In genomic region chr2:240683980-240684728, GRCh38 we compare ENCODE assay signal across 13 cellular contexts. TPM values are rescaled to one million over a fixed set of nuclear protein-coding genes. Genes with fewer than 3 reads are reported as not detected.
DNase-seq lines count a peak whose midpoint lies in the region; ATAC-seq, FAIRE-seq and TF ChIP-seq lines count a peak whose summit lies in the region.
"Not testable (repeated sequence)": the region's sequence is repeated elsewhere in the genome, so short reads cannot be mapped to it uniquely, and the experiment has no call there.
"Had no signal": no experiment of that assay in that cellular context is flagged by ENCODE, and none has a peak within 500 bp of the region (broad histone marks: within the 10 kb centered on the region; RNA-seq: fewer than 3 reads in every experiment).

No MANE protein-coding gene starts in this region.

- not testable (repeated sequence) for H3K36me3 Mint-ChIP-seq in CD4-positive, alpha-beta memory T cell; activated CD4-positive, alpha-beta T cell treated with anti-CD3 and anti-CD28 coated beads, Interleukin-2, amount 10 ng/mL, durations not matched to agents 24 days and 14 days (ENCODE audit: low read depth); activated T-helper 2 cell treated with anti-CD3 and anti-CD28 coated beads, Interferon-gamma antibody, Interleukin-2, Interleukin-4, amounts not matched to agents 10 μg/mL and 5 μg/mL and 100 μg/mL, durations not matched to agents 14 hours and 24 hours and 36 hours (ENCODE audit: low read depth); naive thymus-derived CD8-positive, alpha-beta T cell; stimulated activated memory B cell treated with anti-CD40 and anti-IgM and Interleukin-4, amounts not matched to agents 10 μg/mL and 1 μg/mL and 100 μg/mL, for 72 hours

- not testable (repeated sequence) for H3K27me3 ChIP-seq in CD4-positive, alpha-beta memory T cell (ENCODE audit: insufficient read depth, low read length); H7 (ENCODE audit: control insufficient read depth, insufficient read depth, low read length); colonic mucosa

- H3K4me1 Mint-ChIP-seq in CD4-positive, alpha-beta memory T cell; activated CD4-positive, alpha-beta T cell treated with anti-CD3 and anti-CD28 coated beads, Interleukin-2, amount 10 ng/mL, durations not matched to agents 24 days and 14 days; activated T-helper 2 cell treated with anti-CD3 and anti-CD28 coated beads, Interferon-gamma antibody, Interleukin-2, Interleukin-4, amounts not matched to agents 10 μg/mL and 5 μg/mL and 100 μg/mL, durations not matched to agents 14 hours and 24 hours and 36 hours (ENCODE audit: low read depth); stimulated activated memory B cell treated with anti-CD40 and anti-IgM and Interleukin-4, amounts not matched to agents 10 μg/mL and 1 μg/mL and 100 μg/mL, for 72 hours: not testable (repeated sequence)
- peaks cover 0 to 15% (median 9%) of the 10 kb centered on the region in 4 donors for H3K4me1 Mint-ChIP-seq in naive thymus-derived CD8-positive, alpha-beta T cell

- intact Hi-C loops in CD4-positive, alpha-beta memory T cell (cut with micrococcal nuclease); activated CD4-positive, alpha-beta T cell treated with anti-CD3 and anti-CD28 coated beads, Interleukin-2, amount 10 ng/mL, durations not matched to agents 24 days and 14 days (cut with micrococcal nuclease); activated T-helper 2 cell treated with anti-CD3 and anti-CD28 coated beads, Interferon-gamma antibody, Interleukin-2, Interleukin-4, amounts not matched to agents 10 μg/mL and 5 μg/mL and 100 μg/mL, durations not matched to agents 14 hours and 24 hours and 36 hours (cut with micrococcal nuclease); colonic mucosa (cut with DNase I); kidney (cut with DNase I): not testable (repeated sequence)

- CTCF ChIA-PET in CD4-positive, alpha-beta memory T cell (lab: Charles Lee; ENCODE audit: partially characterized antibody): interaction anchor here (0.5 kb wide), 1 partner anchor 115 kb away, joined by 3 read pairs; no protein-coding TSS in a partner anchor

- POLR2A ChIA-PET in CD4-positive, alpha-beta memory T cell (lab: Charles Lee; ENCODE audit: partially characterized antibody); naive thymus-derived CD8-positive, alpha-beta T cell (lab: Charles Lee): not testable (repeated sequence)

- not testable (repeated sequence) for DNase-seq in CD4-positive, alpha-beta memory T cell; activated T-helper 2 cell treated with anti-CD3 and anti-CD28 coated beads, Interferon-gamma antibody, Interleukin-2, Interleukin-4, amounts not matched to agents 10 μg/mL and 5 μg/mL and 100 μg/mL, durations not matched to agents 14 hours and 24 hours and 36 hours (ENCODE audit: low spot score); naive thymus-derived CD8-positive, alpha-beta T cell
- DNase-seq in H7 (peak; percentile 28), colonic mucosa (peak; percentile 45), kidney (peak; percentile 38)
- DNase-seq in activated CD4-positive, alpha-beta T cell treated with anti-CD3 and anti-CD28 coated beads, Interleukin-2, amount 10 ng/mL, durations not matched to agents 24 days and 14 days: peak; percentile 51

- H3K36me3 ChIP-seq in CD4-positive, alpha-beta memory T cell (ENCODE audit: insufficient read depth, low read length); H7 (replicated peaks; ENCODE audit: control insufficient read depth, insufficient read depth, low read length); colonic mucosa; kidney (ENCODE audit: control insufficient read depth in 1 of 2, insufficient read depth in 2 of 2, low read length in 2 of 2): not testable (repeated sequence)

- H3K4me3 Mint-ChIP-seq in CD4-positive, alpha-beta memory T cell: peak overlapping the region; percentile 24 to 64 (median 50)
- H3K4me3 Mint-ChIP-seq in activated CD4-positive, alpha-beta T cell treated with anti-CD3 and anti-CD28 coated beads, Interleukin-2, amount 10 ng/mL, durations not matched to agents 24 days and 14 days: peak overlapping the region; percentile 18
- peak overlapping the region; percentile 26 for H3K4me3 Mint-ChIP-seq in activated T-helper 2 cell treated with anti-CD3 and anti-CD28 coated beads, Interferon-gamma antibody, Interleukin-2, Interleukin-4, amounts not matched to agents 10 μg/mL and 5 μg/mL and 100 μg/mL, durations not matched to agents 14 hours and 24 hours and 36 hours (ENCODE audit: low read depth)
- peak overlapping the region; percentile 29 to 77 (median 61) for H3K4me3 Mint-ChIP-seq in naive thymus-derived CD8-positive, alpha-beta T cell
- not testable (repeated sequence) for H3K4me3 Mint-ChIP-seq in stimulated activated memory B cell treated with anti-CD40 and anti-IgM and Interleukin-4, amounts not matched to agents 10 μg/mL and 1 μg/mL and 100 μg/mL, for 72 hours

- H3K27me3 Mint-ChIP-seq in CD4-positive, alpha-beta memory T cell; activated CD4-positive, alpha-beta T cell treated with anti-CD3 and anti-CD28 coated beads, Interleukin-2, amount 10 ng/mL, durations not matched to agents 24 days and 14 days; activated T-helper 2 cell treated with anti-CD3 and anti-CD28 coated beads, Interferon-gamma antibody, Interleukin-2, Interleukin-4, amounts not matched to agents 10 μg/mL and 5 μg/mL and 100 μg/mL, durations not matched to agents 14 hours and 24 hours and 36 hours (ENCODE audit: low read depth); naive thymus-derived CD8-positive, alpha-beta T cell: not testable (repeated sequence)
- peaks cover 17% of the 10 kb centered on the region for H3K27me3 Mint-ChIP-seq in stimulated activated memory B cell treated with anti-CD40 and anti-IgM and Interleukin-4, amounts not matched to agents 10 μg/mL and 1 μg/mL and 100 μg/mL, for 72 hours

- ATAC-seq in naive thymus-derived CD8-positive, alpha-beta T cell: peak in 1 of 2 donors; percentile 35
- peak; percentile 11 for ATAC-seq in stimulated activated memory B cell treated with anti-CD40 and anti-IgM and Interleukin-4, amounts not matched to agents 10 μg/mL and 1 μg/mL and 100 μg/mL, for 72 hours

- H3K4me1 ChIP-seq in CD4-positive, alpha-beta memory T cell (ENCODE audit: insufficient read depth, low read length); colonic mucosa; kidney (ENCODE audit: control insufficient read depth in 1 of 2, insufficient read depth in 1 of 2, low read depth in 1 of 2, low read length in 2 of 2): not testable (repeated sequence)

- H3K27ac ChIP-seq in CD4-positive, alpha-beta memory T cell (ENCODE audit: low read depth, low read length); colonic mucosa; kidney (ENCODE audit: low read depth in 2 of 2, low read length in 2 of 2): not testable (repeated sequence)

- not testable (repeated sequence) for TF ChIP-seq CTCF in colonic mucosa (IDR thresholded peaks at IDR 0.05); kidney (IDR thresholded peaks at IDR 0.05; ENCODE audit: borderline replicate concordance, extremely low read depth, insufficient read depth)

- not testable (repeated sequence) for H3K9me3 ChIP-seq in CD4-positive, alpha-beta memory T cell (ENCODE audit: control insufficient read depth in 1 of 2, low read length in 2 of 2); colonic mucosa; kidney (ENCODE audit: control insufficient read depth in 1 of 2, low read length in 2 of 2)

- not testable (repeated sequence) for H3K9me3 Mint-ChIP-seq in CD4-positive, alpha-beta memory T cell; activated CD4-positive, alpha-beta T cell treated with anti-CD3 and anti-CD28 coated beads, Interleukin-2, amount 10 ng/mL, durations not matched to agents 24 days and 14 days; activated T-helper 2 cell treated with anti-CD3 and anti-CD28 coated beads, Interferon-gamma antibody, Interleukin-2, Interleukin-4, amounts not matched to agents 10 μg/mL and 5 μg/mL and 100 μg/mL, durations not matched to agents 14 hours and 24 hours and 36 hours; naive thymus-derived CD8-positive, alpha-beta T cell; stimulated activated memory B cell treated with anti-CD40 and anti-IgM and Interleukin-4, amounts not matched to agents 10 μg/mL and 1 μg/mL and 100 μg/mL, for 72 hours

- peak overlapping the region in 2 of 7 donors; percentile 52 to 68 for H3K27ac Mint-ChIP-seq in CD4-positive, alpha-beta memory T cell
- H3K27ac Mint-ChIP-seq in activated CD4-positive, alpha-beta T cell treated with anti-CD3 and anti-CD28 coated beads, Interleukin-2, amount 10 ng/mL, durations not matched to agents 24 days and 14 days; activated T-helper 2 cell treated with anti-CD3 and anti-CD28 coated beads, Interferon-gamma antibody, Interleukin-2, Interleukin-4, amounts not matched to agents 10 μg/mL and 5 μg/mL and 100 μg/mL, durations not matched to agents 14 hours and 24 hours and 36 hours; stimulated activated memory B cell treated with anti-CD40 and anti-IgM and Interleukin-4, amounts not matched to agents 10 μg/mL and 1 μg/mL and 100 μg/mL, for 72 hours: not testable (repeated sequence)
- H3K27ac Mint-ChIP-seq in naive thymus-derived CD8-positive, alpha-beta T cell: peak overlapping the region in 9 of 10 donors; percentile 14 to 78 (median 62)

- not testable (repeated sequence) for FAIRE-seq in kidney (lab: Jason Lieb, UNC)

- H3K4me3 ChIP-seq in CD4-positive, alpha-beta memory T cell (ENCODE audit: low read length in 2 of 2): peak overlapping the region in 1 of 2 donors; percentile 24
- not testable (repeated sequence) for H3K4me3 ChIP-seq in H7 (ENCODE audit: insufficient read depth, low read depth, low read length); colonic mucosa; kidney (ENCODE audit: low read length in 2 of 2)

- peak overlapping the region in 1 of 2 donors; percentile 78 for H3K9ac ChIP-seq in colonic mucosa (ENCODE audit: low read depth in 2 of 2, low read length in 2 of 2)
- not testable (repeated sequence) for H3K9ac ChIP-seq in kidney (ENCODE audit: low read length in 2 of 2)

RNA-seq across cellular contexts. Expression of gene AQP12B, which starts 1.5 kb away (rescaled TPM):
- not detected for total RNA-seq in CD4-positive, alpha-beta memory T cell
- polyA plus RNA-seq in CD4-positive, alpha-beta memory T cell: not detected
- not detected in 2 replicates for total RNA-seq in H7 (2014; rRNA removed; shearing (Covaris generic))
- not detected in 2 replicates for total RNA-seq in activated CD4-positive, alpha-beta T cell treated with anti-CD3 and anti-CD28 coated beads, Interleukin-2, amount 10 ng/mL, durations not matched to agents 24 days and 14 days
- not detected in 2 replicates for total RNA-seq in activated T-helper 2 cell treated with anti-CD3 and anti-CD28 coated beads, Interferon-gamma antibody, Interleukin-2, Interleukin-4, amounts not matched to agents 10 μg/mL and 5 μg/mL and 100 μg/mL, durations not matched to agents 14 hours and 24 hours and 36 hours
- 1 to 10 TPM; 7.9 to 9.6 TPM for total RNA-seq in colonic mucosa
- not detected for total RNA-seq in kidney
- not detected for polyA plus RNA-seq in kidney (ENCODE audit: insufficient read depth, low read depth, low replicate concordance)
- not detected for total RNA-seq in naive thymus-derived CD8-positive, alpha-beta T cell
- polyA plus RNA-seq in naive thymus-derived CD8-positive, alpha-beta T cell: not detected
- total RNA-seq: A673, GM23248, MCF 10A, Right ventricle myocardium superior had no signal
- polyA plus RNA-seq: GM23248, IgD-negative memory B cell had no signal

RNA-seq across cellular contexts. Expression of gene AQP12A, which starts 7.5 kb away (rescaled TPM):
- total RNA-seq in CD4-positive, alpha-beta memory T cell: not detected
- not detected for polyA plus RNA-seq in CD4-positive, alpha-beta memory T cell
- not detected in 2 replicates for total RNA-seq in H7 (2014; rRNA removed; shearing (Covaris generic))
- not detected in 2 replicates for total RNA-seq in activated CD4-positive, alpha-beta T cell treated with anti-CD3 and anti-CD28 coated beads, Interleukin-2, amount 10 ng/mL, durations not matched to agents 24 days and 14 days
- not detected in 2 replicates for total RNA-seq in activated T-helper 2 cell treated with anti-CD3 and anti-CD28 coated beads, Interferon-gamma antibody, Interleukin-2, Interleukin-4, amounts not matched to agents 10 μg/mL and 5 μg/mL and 100 μg/mL, durations not matched to agents 14 hours and 24 hours and 36 hours
- 10 to 100 TPM in 1 of 2 donors, 1 to 10 TPM in 1; 9.0 to 20.5 TPM for total RNA-seq in colonic mucosa
- total RNA-seq in kidney: not detected
- polyA plus RNA-seq in kidney (ENCODE audit: insufficient read depth, low read depth, low replicate concordance): not detected
- total RNA-seq in naive thymus-derived CD8-positive, alpha-beta T cell: not detected
- polyA plus RNA-seq in naive thymus-derived CD8-positive, alpha-beta T cell: not detected
- total RNA-seq: A673, GM23248, MCF 10A, Right ventricle myocardium superior had no signal
- polyA plus RNA-seq: GM23248, IgD-negative memory B cell had no signal

RNA-seq across cellular contexts. Expression of gene GPR35, which starts 58.9 kb away (rescaled TPM):
- total RNA-seq in CD4-positive, alpha-beta memory T cell: 1 to 10 TPM; 6.3 to 6.8 TPM
- polyA plus RNA-seq in CD4-positive, alpha-beta memory T cell: 1 to 10 TPM in 1 of 2 donors, under 1 TPM in 1; 0.71 to 1.3 TPM
- 0.07 TPM in 1 of 2 replicates, not detected in the other for total RNA-seq in H7 (2014; rRNA removed; shearing (Covaris generic))
- total RNA-seq in activated CD4-positive, alpha-beta T cell treated with anti-CD3 and anti-CD28 coated beads, Interleukin-2, amount 10 ng/mL, durations not matched to agents 24 days and 14 days: 7.1 and 8.7 TPM in 2 replicates
- 24.9 and 27.4 TPM in 2 replicates for total RNA-seq in activated T-helper 2 cell treated with anti-CD3 and anti-CD28 coated beads, Interferon-gamma antibody, Interleukin-2, Interleukin-4, amounts not matched to agents 10 μg/mL and 5 μg/mL and 100 μg/mL, durations not matched to agents 14 hours and 24 hours and 36 hours
- 10 to 100 TPM; 64.4 to 92.2 TPM for total RNA-seq in colonic mucosa
- total RNA-seq in kidney: 6.7 TPM
- polyA plus RNA-seq in kidney (ENCODE audit: insufficient read depth, low read depth, low replicate concordance): 1.7 TPM
- total RNA-seq in naive thymus-derived CD8-positive, alpha-beta T cell: 1 to 10 TPM; 8.9 to 9.8 TPM
- polyA plus RNA-seq in naive thymus-derived CD8-positive, alpha-beta T cell: 1 to 10 TPM; 1.3 to 1.7 (median 1.6) TPM
- total RNA-seq: GM23248 had no signal
- polyA plus RNA-seq: IgD-negative memory B cell had no signal

Comparison
In these comparisons a context has a peak if more than half of its experiments do, and no peak if none do; other contexts are left out.
1. RNA of gene AQP12A, which starts 7.5 kb away (total RNA-seq): 9.0 to 20.5 TPM in colonic mucosa; not detected in CD4-positive, alpha-beta memory T cell, not detected in H7, not detected in activated CD4-positive, alpha-beta T cell treated with anti-CD3 and anti-CD28 coated beads, Interleukin-2, amount 10 ng/mL, durations not matched to agents 24 days and 14 days, not detected in activated T-helper 2 cell treated with anti-CD3 and anti-CD28 coated beads, Interferon-gamma antibody, Interleukin-2, Interleukin-4, amounts not matched to agents 10 μg/mL and 5 μg/mL and 100 μg/mL, durations not matched to agents 14 hours and 24 hours and 36 hours, not detected in kidney (single experiment) and not detected in naive thymus-derived CD8-positive, alpha-beta T cell; every median in the first group is over 10 times any median in the second.